Comparison of ENCODE assay signal across 7 cellular contexts in genomic region chr12:123535952-123536351, GRCh38. TPM values are rescaled to one million over a fixed set of nuclear protein-coding genes. Genes with fewer than 3 reads are reported as not detected.
DNase-seq lines count a peak whose midpoint lies in the region; ATAC-seq, FAIRE-seq and TF ChIP-seq lines count a peak whose summit lies in the region.
"Not testable (repeated sequence)": the region's sequence is repeated elsewhere in the genome, so short reads cannot be mapped to it uniquely, and the experiment has no call there.

No MANE protein-coding gene starts in this region.

- POLR2A ChIA-PET in A673 (lab: Charles Lee; ENCODE audit: low non-redundant PET); CD8-positive, alpha-beta T cell (lab: Charles Lee); HepG2 (lab: Yijun Ruan, JAX): not testable (repeated sequence)
- POLR2A ChIA-PET in activated CD4-positive, alpha-beta memory T cell treated with anti-CD3 and anti-CD28 coated beads, Interleukin-2, amount 10 ng/mL, durations not matched to agents 7 days and 5 days (lab: Charles Lee): interaction anchor here (1.1 kb wide), 1 partner anchor 78 kb away, joined by 3 read pairs; the partner anchor contains the start of gene SNRNP35
- POLR2A ChIA-PET in K562 (lab: Yijun Ruan, JAX): interaction anchor here (0.6 to 1.3 kb wide), 2 partner anchors 14 to 112 kb away, joined by 3 read pairs; no protein-coding TSS in a partner anchor

- TF ChIP-seq EP300 in K562 (IDR thresholded peaks at IDR 0.05; ENCODE audit: low read length); HepG2 (IDR thresholded peaks at IDR 0.05; ENCODE audit: low read depth in 2 of 2, low read length in 2 of 2); HepG2 (CRISPR knock-in tag; IDR thresholded peaks at IDR 0.05; ENCODE audit: borderline replicate concordance): not testable (repeated sequence)

- H3K4me3 ChIP-seq in A673 (ENCODE audit: low read depth, low read length, poor library complexity, severe bottlenecking); CD8-positive, alpha-beta T cell (ENCODE audit: low read depth, low read length); K562; HepG2 (replicated peaks in 1 of 3; ENCODE audit: insufficient read depth in 1 of 3, low read depth in 2 of 3, low read length in 3 of 3): not testable (repeated sequence)

- FAIRE-seq in K562 (lab: Jason Lieb, UNC); HepG2 (lab: Jason Lieb, UNC): not testable (repeated sequence)

- CTCF ChIA-PET in A673 (lab: Charles Lee); K562 (lab: Yijun Ruan, JAX; ENCODE audit: low intra/inter-chr PET ratio); HepG2 (lab: Yijun Ruan, JAX; ENCODE audit: low intra/inter-chr PET ratio, low total read pairs): not testable (repeated sequence)
- CTCF ChIA-PET in CD8-positive, alpha-beta T cell (lab: Charles Lee): interaction anchor here (0.6 kb wide), 1 partner anchor 46 kb away, joined by 3 read pairs; no protein-coding TSS in a partner anchor
- CTCF ChIA-PET in activated CD4-positive, alpha-beta memory T cell treated with anti-CD3 and anti-CD28 coated beads, Interleukin-2, amount 10 ng/mL, durations not matched to agents 7 days and 5 days (lab: Charles Lee): interaction anchor here (0.7 kb wide), 1 partner anchor 171 kb away, joined by 3 read pairs; no protein-coding TSS in a partner anchor

- not testable (repeated sequence) for H3K36me3 ChIP-seq in A673 (ENCODE audit: insufficient read depth, low read length, poor library complexity, severe bottlenecking); CD8-positive, alpha-beta T cell (ENCODE audit: insufficient read depth, low read length); HepG2 (replicated peaks in 1 of 2; ENCODE audit: control insufficient read depth in 1 of 2, insufficient read depth in 2 of 2, low read length in 2 of 2)
- peaks cover 12% of the 10 kb centered on the region; the same call in 2 of the 3 replicates for H3K36me3 ChIP-seq in K562 (ENCODE audit: control insufficient read depth, insufficient read depth, low read length)

- H3K27me3 Mint-ChIP-seq in CD8-positive, alpha-beta T cell (ENCODE audit: low read depth); progenitor cell of endocrine pancreas: not testable (repeated sequence)
- peaks cover 17% of the 10 kb centered on the region for H3K27me3 Mint-ChIP-seq in activated CD4-positive, alpha-beta memory T cell treated with anti-CD3 and anti-CD28 coated beads, Interleukin-2, amount 10 ng/mL, durations not matched to agents 7 days and 5 days

- H3K36me3 Mint-ChIP-seq in CD8-positive, alpha-beta T cell; activated CD4-positive, alpha-beta memory T cell treated with anti-CD3 and anti-CD28 coated beads, Interleukin-2, amount 10 ng/mL, durations not matched to agents 7 days and 5 days (ENCODE audit: low read depth); progenitor cell of endocrine pancreas (ENCODE audit: insufficient read depth): not testable (repeated sequence)

- not testable (repeated sequence) for ATAC-seq in CD8-positive, alpha-beta T cell; K562; HepG2

- intact Hi-C loops in A673 (cut with micrococcal nuclease; ENCODE audit: unreplicated experiment); K562 (cut with micrococcal nuclease): not testable (repeated sequence)
- intact Hi-C loops in CD8-positive, alpha-beta T cell (cut with DNase I, micrococcal nuclease): loop anchor here (2.0 kb wide), 2 partner anchors 47 to 147 kb away; no protein-coding TSS in a partner anchor
- intact Hi-C loops in HepG2 (cut with micrococcal nuclease; ENCODE audit: unreplicated experiment): loop anchor here (2.0 kb wide), 1 partner anchor 35 kb away; no protein-coding TSS in a partner anchor

- H3K27me3 ChIP-seq in A673 (replicated peaks; ENCODE audit: insufficient read depth, low read depth, low read length, poor library complexity); CD8-positive, alpha-beta T cell (ENCODE audit: insufficient read depth, low read length); K562 (ENCODE audit: control insufficient read depth in 2 of 2, insufficient read depth in 2 of 2, low read length in 2 of 2); HepG2 (ENCODE audit: control insufficient read depth in 1 of 2, insufficient read depth in 2 of 2, low read length in 2 of 2): not testable (repeated sequence)

- not testable (repeated sequence) for H3K4me2 ChIP-seq in K562 (ENCODE audit: insufficient read depth, low read length); HepG2 (ENCODE audit: low read depth, low read length)

- DNase-seq in A673 (ENCODE audit: low spot score) (peak; percentile 19), RKO (ENCODE audit: low spot score) (peak; percentile 20), K562 (ENCODE audit: extremely low read depth in 1 of 4, low spot score in 3 of 4) (peak in 1 of 4 experiments; percentile 34)
- not testable (repeated sequence) for DNase-seq in CD8-positive, alpha-beta T cell; activated CD4-positive, alpha-beta memory T cell treated with anti-CD3 and anti-CD28 coated beads, Interleukin-2, amount 10 ng/mL, durations not matched to agents 7 days and 5 days; HepG2 (ENCODE audit: low spot score); progenitor cell of endocrine pancreas (ENCODE audit: low spot score, unreplicated experiment)

- BruUV-seq in A673 (replicated peaks; lab: Mats Ljungman, UMichigan); K562 (replicated peaks; lab: Mats Ljungman, UMichigan); HepG2 (replicated peaks; lab: Mats Ljungman, UMichigan): not testable (repeated sequence)

- not testable (repeated sequence) for H2AFZ ChIP-seq in K562 (ENCODE audit: low read depth, low read length); HepG2 (ENCODE audit: low read length)

- not testable (repeated sequence) for H3K9me1 ChIP-seq in K562 (ENCODE audit: control insufficient read depth, insufficient read depth, low read length)

- H3K4me3 Mint-ChIP-seq in CD8-positive, alpha-beta T cell: peak overlapping the region; percentile 43
- peak overlapping the region; percentile 32 for H3K4me3 Mint-ChIP-seq in activated CD4-positive, alpha-beta memory T cell treated with anti-CD3 and anti-CD28 coated beads, Interleukin-2, amount 10 ng/mL, durations not matched to agents 7 days and 5 days
- peak overlapping the region; percentile 35 for H3K4me3 Mint-ChIP-seq in progenitor cell of endocrine pancreas (ENCODE audit: low read depth)

- H3K9ac ChIP-seq in K562 (ENCODE audit: insufficient read depth in 1 of 2, low read depth in 2 of 2, low read length in 2 of 2): peak overlapping the region in 1 of 2 experiments; percentile 15; a peak in 1 of 4 replicates
- 0 out of 2 replicates have a peak overlapping the region, but pooled peaks have one; percentile 4 for H3K9ac ChIP-seq in HepG2 (ENCODE audit: insufficient read depth, low read depth, low read length)

- TF ChIP-seq POLR2A in K562 (conservative IDR thresholded peaks at IDR 0.05); HepG2 (IDR thresholded peaks at IDR 0.05; ENCODE audit: insufficient read depth in 1 of 2, low read depth in 2 of 2, low read length in 2 of 2): not testable (repeated sequence)

- H3K79me2 ChIP-seq in K562 (ENCODE audit: control insufficient read depth, insufficient read depth, low read length) (peaks cover 23% of the 10 kb centered on the region), HepG2 (ENCODE audit: insufficient read depth, low read length) (peaks cover 16% of the 10 kb centered on the region)

- not testable (repeated sequence) for H4K20me1 ChIP-seq in K562 (replicated peaks; ENCODE audit: control insufficient read depth, insufficient read depth, low read length); HepG2 (ENCODE audit: insufficient read depth, low read length)

- H3K4me1 Mint-ChIP-seq in CD8-positive, alpha-beta T cell (ENCODE audit: low read depth): peaks cover 15% of the 10 kb centered on the region
- peaks cover 21% of the 10 kb centered on the region for H3K4me1 Mint-ChIP-seq in activated CD4-positive, alpha-beta memory T cell treated with anti-CD3 and anti-CD28 coated beads, Interleukin-2, amount 10 ng/mL, durations not matched to agents 7 days and 5 days
- not testable (repeated sequence) for H3K4me1 Mint-ChIP-seq in progenitor cell of endocrine pancreas (ENCODE audit: low read depth)

- H3K9me3 Mint-ChIP-seq in CD8-positive, alpha-beta T cell; activated CD4-positive, alpha-beta memory T cell treated with anti-CD3 and anti-CD28 coated beads, Interleukin-2, amount 10 ng/mL, durations not matched to agents 7 days and 5 days; progenitor cell of endocrine pancreas (ENCODE audit: low read depth): not testable (repeated sequence)

- not testable (repeated sequence) for TF ChIP-seq RAD21 in K562 (CRISPR knock-in tag; conservative IDR thresholded peaks at IDR 0.05 in 1 of 2, IDR thresholded peaks at IDR 0.05 in 1 of 2); HepG2 (CRISPR knock-in tag; IDR thresholded peaks at IDR 0.05)

- H3K27ac Mint-ChIP-seq in CD8-positive, alpha-beta T cell; activated CD4-positive, alpha-beta memory T cell treated with anti-CD3 and anti-CD28 coated beads, Interleukin-2, amount 10 ng/mL, durations not matched to agents 7 days and 5 days; progenitor cell of endocrine pancreas: not testable (repeated sequence)

- in situ Hi-C loops in K562 (cut with MboI); HepG2 (cut with HindIII; ENCODE audit: extremely low pct_ligation_motif_present, low pct_unique_long_range_greater_than_20kb): not testable (repeated sequence)

- TF ChIP-seq CTCF in A673 (conservative IDR thresholded peaks at IDR 0.05; ENCODE audit: low read depth, low read length); CD8-positive, alpha-beta T cell (IDR thresholded peaks at IDR 0.05); K562 (IDR thresholded peaks at IDR 0.05 in 2 of 3, conservative IDR thresholded peaks at IDR 0.05 in 1 of 3; ENCODE audit: insufficient read depth in 2 of 3, low read depth in 1 of 3, low read length in 3 of 3); HepG2 (CRISPR knock-in tag; IDR thresholded peaks at IDR 0.05); progenitor cell of endocrine pancreas (IDR thresholded peaks at IDR 0.05; ENCODE audit: unreplicated experiment): not testable (repeated sequence)

- 53% methylated on average over 9 of the region's 11 CpGs for WGBS in K562 (ENCODE audit: insufficient coverage, low coverage, missing lambda C conversion rate)
- 45% methylated on average over 11 of the region's 11 CpGs for WGBS in HepG2 (ENCODE audit: low lambda C conversion rate)

- peaks cover 10% of the 10 kb centered on the region for H3K4me1 ChIP-seq in A673 (ENCODE audit: insufficient read depth, low read length, poor library complexity, severe bottlenecking)
- peaks cover 19% of the 10 kb centered on the region for H3K4me1 ChIP-seq in CD8-positive, alpha-beta T cell (ENCODE audit: insufficient read depth, low read length)
- H3K4me1 ChIP-seq in K562 (replicated peaks in 1 of 2; ENCODE audit: control insufficient read depth in 2 of 2, insufficient read depth in 2 of 2, low read length in 2 of 2): peaks cover 14 to 27% of the 10 kb centered on the region in 2 experiments
- peaks cover 50% of the 10 kb centered on the region for H3K4me1 ChIP-seq in HepG2 (ENCODE audit: insufficient read depth, low read length)

- not testable (repeated sequence) for H3K27ac ChIP-seq in A673 (ENCODE audit: low read depth, low read length, poor library complexity, severe bottlenecking); CD8-positive, alpha-beta T cell (ENCODE audit: low read depth, low read length); K562 (ENCODE audit: extremely low read depth, low read depth, low read length); HepG2 (ENCODE audit: extremely low read length, insufficient read depth, low read length)

- not testable (repeated sequence) for H3K9me3 ChIP-seq in A673 (ENCODE audit: low read depth, low read length, poor library complexity, severe bottlenecking); CD8-positive, alpha-beta T cell (ENCODE audit: low read length); K562 (replicated peaks; ENCODE audit: control insufficient read depth, insufficient read depth, low read depth, low read length); HepG2 (ENCODE audit: low read length)

RNA-seq across cellular contexts. Expression of gene RILPL1, which starts 2.4 kb away (rescaled TPM):
- 10.2 and 17.4 TPM in 2 replicates for total RNA-seq in A673 (2021)
- total RNA-seq in CD8-positive, alpha-beta T cell: 1 to 10 TPM; 3.1 to 3.4 TPM
- 1 to 10 TPM; 1.8 to 2.0 TPM for total RNA-seq in activated CD4-positive, alpha-beta memory T cell treated with anti-CD3 and anti-CD28 coated beads, Interleukin-2, amount 10 ng/mL, durations not matched to agents 7 days and 5 days
- 26.0 and 37.1 TPM in 2 replicates for total RNA-seq in K562 (2011; cell fraction: chromatin; rRNA removed; ENCODE audit: low replicate concordance)
- total RNA-seq in K562 (2011; cell fraction: nucleolus; rRNA removed): 16.8 and 21.4 TPM in 2 replicates
- total RNA-seq in K562 (2011; cell fraction: nucleoplasm; rRNA removed): 23.3 and 34.0 TPM in 2 replicates
- 10.0 and 15.2 TPM in 2 replicates for total RNA-seq in K562 (2014; rRNA removed)
- total RNA-seq in K562 (2014; rRNA removed; fragmentation: Illumina TruSeq; extraction: Trizol): 2.2 and 3.8 TPM in 2 replicates
- 5.1 and 5.8 TPM in 2 replicates for total RNA-seq in K562 (2015; rRNA removed; fragmentation: Illumina TruSeq; extraction: Trizol)
- 10.6 and 12.1 TPM in 2 replicates for total RNA-seq in K562 (2021)
- 8.6 and 11.7 TPM in 2 replicates for polyA plus RNA-seq in K562 (2011; rRNA removed)
- polyA plus RNA-seq in K562 (2011; cell fraction: cytosol; rRNA removed): 15.1 and 17.0 TPM in 2 replicates
- polyA plus RNA-seq in K562 (2011; cell fraction: nucleus; rRNA removed): 16.2 and 23.6 TPM in 2 replicates
- polyA plus RNA-seq in K562 (2012): 8.3 and 11.4 TPM in 2 replicates
- polyA plus RNA-seq in K562 (2014; fragmentation: Illumina TruSeq; extraction: Trizol): 7.8 and 8.8 TPM in 2 replicates
- under 1 TPM; 0.25 to 0.36 TPM for polyA plus RNA-seq in K562 (2014; fragmentation: Nextera tagmentation; extraction: Ambion mirVana)
- polyA plus RNA-seq in K562 (2014; rRNA removed): 9.4 and 9.6 TPM in 2 replicates
- polyA minus RNA-seq in K562 (2011; rRNA and poly(A)+ RNA removed): 6.4 and 8.2 TPM in 2 replicates
- polyA minus RNA-seq in K562 (2011; cell fraction: cytosol; rRNA and poly(A)+ RNA removed): 8.4 and 11.6 TPM in 2 replicates
- 7.7 and 9.6 TPM in 2 replicates for polyA minus RNA-seq in K562 (2011; cell fraction: nucleus; rRNA and poly(A)+ RNA removed)
- total RNA-seq in HepG2 (2016; rRNA removed; fragmentation: Illumina TruSeq; extraction: Trizol): 3.9 and 5.8 TPM in 2 replicates
- 6.3 and 6.7 TPM in 2 replicates for total RNA-seq in HepG2 (2016; cell fraction: cytosol; rRNA removed; fragmentation: Illumina TruSeq; extraction: Trizol; ENCODE audit: low read depth)
- total RNA-seq in HepG2 (2016; cell fraction: insoluble cytoplasmic fraction; rRNA removed; fragmentation: Illumina TruSeq; extraction: Trizol): 2.8 and 5.3 TPM in 2 replicates
- total RNA-seq in HepG2 (2016; cell fraction: membrane; rRNA removed; fragmentation: Illumina TruSeq; extraction: Trizol): 6.3 and 7.3 TPM in 2 replicates
- total RNA-seq in HepG2 (2016; cell fraction: nucleus; rRNA removed; fragmentation: Illumina TruSeq; extraction: Trizol): 4.4 and 5.2 TPM in 2 replicates
- polyA plus RNA-seq in HepG2 (2011; rRNA removed): 28.4 and 32.0 TPM in 2 replicates
- 17.9 and 21.6 TPM in 2 replicates for polyA plus RNA-seq in HepG2 (2011; cell fraction: cytosol; rRNA removed)
- 30.6 and 32.1 TPM in 2 replicates for polyA plus RNA-seq in HepG2 (2011; cell fraction: nucleus; rRNA removed)
- 14.7 and 22.7 TPM in 2 replicates for polyA plus RNA-seq in HepG2 (2012)
- polyA plus RNA-seq in HepG2 (2016; cell fraction: cytosol; fragmentation: Illumina TruSeq; extraction: Trizol; ENCODE audit: low read depth): 6.6 and 7.4 TPM in 2 replicates
- 6.6 and 7.8 TPM in 2 replicates for polyA plus RNA-seq in HepG2 (2016; cell fraction: insoluble cytoplasmic fraction; fragmentation: Illumina TruSeq; extraction: Trizol; ENCODE audit: low read depth)
- 9.0 and 9.4 TPM in 2 replicates for polyA plus RNA-seq in HepG2 (2016; cell fraction: membrane; fragmentation: Illumina TruSeq; extraction: Trizol; ENCODE audit: low read depth)
- 19.9 and 21.9 TPM in 2 replicates for polyA plus RNA-seq in HepG2 (2016; cell fraction: nucleus; fragmentation: Illumina TruSeq; extraction: Trizol; ENCODE audit: insufficient read depth, low read depth)
- polyA minus RNA-seq in HepG2 (2011; rRNA and poly(A)+ RNA removed; ENCODE audit: low replicate concordance): 7.3 and 20.5 TPM in 2 replicates
- 9.8 and 11.1 TPM in 2 replicates for polyA minus RNA-seq in HepG2 (2011; cell fraction: cytosol; rRNA and poly(A)+ RNA removed)
- 16.5 and 17.8 TPM in 2 replicates for polyA minus RNA-seq in HepG2 (2011; cell fraction: nucleus; rRNA and poly(A)+ RNA removed)
- 25.4 and 26.2 TPM in 2 replicates for total RNA-seq in progenitor cell of endocrine pancreas

RNA-seq across cellular contexts. Expression of gene TMED2, which starts 48.4 kb away (rescaled TPM):
- total RNA-seq in A673 (2021) (217 and 233 TPM in 2 replicates), K562 (2014; rRNA removed) (121 and 146 TPM in 2 replicates), K562 (2014; rRNA removed; fragmentation: Illumina TruSeq; extraction: Trizol) (190 and 208 TPM in 2 replicates), K562 (2015; rRNA removed; fragmentation: Illumina TruSeq; extraction: Trizol) (192 and 207 TPM in 2 replicates), K562 (2021) (191 and 217 TPM in 2 replicates), HepG2 (2016; rRNA removed; fragmentation: Illumina TruSeq; extraction: Trizol) (202 and 240 TPM in 2 replicates), progenitor cell of endocrine pancreas (178 and 188 TPM in 2 replicates)
- total RNA-seq in CD8-positive, alpha-beta T cell: 100 to 1,000 TPM; 108 to 123 TPM
- 100 to 1,000 TPM; 166 to 167 TPM for total RNA-seq in activated CD4-positive, alpha-beta memory T cell treated with anti-CD3 and anti-CD28 coated beads, Interleukin-2, amount 10 ng/mL, durations not matched to agents 7 days and 5 days
- total RNA-seq in K562 (2011; cell fraction: chromatin; rRNA removed; ENCODE audit: low replicate concordance): 108 and 173 TPM in 2 replicates
- total RNA-seq in K562 (2011; cell fraction: nucleolus; rRNA removed): 129 and 135 TPM in 2 replicates
- 257 and 377 TPM in 2 replicates for total RNA-seq in K562 (2011; cell fraction: nucleoplasm; rRNA removed)
- polyA plus RNA-seq in K562 (2011; rRNA removed) (158 and 206 TPM in 2 replicates), K562 (2014; fragmentation: Illumina TruSeq; extraction: Trizol) (168 and 192 TPM in 2 replicates), K562 (2014; fragmentation: Nextera tagmentation; extraction: Ambion mirVana) (100 to 1,000 TPM; 103 to 114 TPM), K562 (2014; rRNA removed) (142 and 146 TPM in 2 replicates), HepG2 (2011; rRNA removed) (166 and 200 TPM in 2 replicates)
- 61.8 and 125 TPM in 2 replicates for polyA plus RNA-seq in K562 (2011; cell fraction: cytosol; rRNA removed)
- 29.3 and 49.1 TPM in 2 replicates for polyA plus RNA-seq in K562 (2011; cell fraction: nucleus; rRNA removed)
- polyA plus RNA-seq in K562 (2012): 172 and 199 TPM in 2 replicates
- 190 and 210 TPM in 2 replicates for polyA minus RNA-seq in K562 (2011; rRNA and poly(A)+ RNA removed)
- polyA minus RNA-seq in K562 (2011; cell fraction: cytosol; rRNA and poly(A)+ RNA removed): 77.7 and 89.5 TPM in 2 replicates
- 19.1 and 43.2 TPM in 2 replicates for polyA minus RNA-seq in K562 (2011; cell fraction: nucleus; rRNA and poly(A)+ RNA removed)
- total RNA-seq in HepG2 (2016; cell fraction: cytosol; rRNA removed; fragmentation: Illumina TruSeq; extraction: Trizol; ENCODE audit: low read depth): 94.8 and 112 TPM in 2 replicates
- 191 and 250 TPM in 2 replicates for total RNA-seq in HepG2 (2016; cell fraction: insoluble cytoplasmic fraction; rRNA removed; fragmentation: Illumina TruSeq; extraction: Trizol)
- 262 and 272 TPM in 2 replicates for total RNA-seq in HepG2 (2016; cell fraction: membrane; rRNA removed; fragmentation: Illumina TruSeq; extraction: Trizol)
- total RNA-seq in HepG2 (2016; cell fraction: nucleus; rRNA removed; fragmentation: Illumina TruSeq; extraction: Trizol): 193 and 223 TPM in 2 replicates
- polyA plus RNA-seq in HepG2 (2011; cell fraction: cytosol; rRNA removed): 96.9 and 166 TPM in 2 replicates
- 44.3 and 60.5 TPM in 2 replicates for polyA plus RNA-seq in HepG2 (2011; cell fraction: nucleus; rRNA removed)
- 213 and 226 TPM in 2 replicates for polyA plus RNA-seq in HepG2 (2012)
- 92.3 and 134 TPM in 2 replicates for polyA plus RNA-seq in HepG2 (2016; cell fraction: cytosol; fragmentation: Illumina TruSeq; extraction: Trizol; ENCODE audit: low read depth)
- polyA plus RNA-seq in HepG2 (2016; cell fraction: insoluble cytoplasmic fraction; fragmentation: Illumina TruSeq; extraction: Trizol; ENCODE audit: low read depth): 211 and 222 TPM in 2 replicates
- polyA plus RNA-seq in HepG2 (2016; cell fraction: membrane; fragmentation: Illumina TruSeq; extraction: Trizol; ENCODE audit: low read depth): 206 and 232 TPM in 2 replicates
- polyA plus RNA-seq in HepG2 (2016; cell fraction: nucleus; fragmentation: Illumina TruSeq; extraction: Trizol; ENCODE audit: insufficient read depth, low read depth): 282 and 306 TPM in 2 replicates
- 86.0 and 140 TPM in 2 replicates for polyA minus RNA-seq in HepG2 (2011; rRNA and poly(A)+ RNA removed; ENCODE audit: low replicate concordance)
- 111 and 124 TPM in 2 replicates for polyA minus RNA-seq in HepG2 (2011; cell fraction: cytosol; rRNA and poly(A)+ RNA removed)
- 70.8 and 82.7 TPM in 2 replicates for polyA minus RNA-seq in HepG2 (2011; cell fraction: nucleus; rRNA and poly(A)+ RNA removed)
